Comparison of ENCODE assay signal across 25 cellular contexts in genomic region chr14:33563492-33563891, GRCh38.
DNase-seq lines count a peak whose midpoint lies in the region; ATAC-seq, FAIRE-seq and TF ChIP-seq lines count a peak whose summit lies in the region.
"Had no signal": no experiment of that assay in that cellular context is flagged by ENCODE, and none has a peak within 500 bp of the region (broad histone marks: within the 10 kb centered on the region; RNA-seq: fewer than 3 reads in every experiment).

No MANE protein-coding gene starts in this region.

- H3K9ac ChIP-seq in keratinocyte (ENCODE audit: control insufficient read depth, extremely low read depth, insufficient read depth, low read length), result no peak overlapping the region

- H2AFZ ChIP-seq in keratinocyte (ENCODE audit: control insufficient read depth, low read length), result no peak overlapping the region

- H3K9me3 ChIP-seq in HEK293 (ENCODE audit: control insufficient read depth, insufficient read depth, low read depth, low read length) (no peaks in the 10 kb centered on the region), keratinocyte (ENCODE audit: control insufficient read depth, low read depth, low read length) (no peaks in the 10 kb centered on the region), pancreas (no peaks in the 10 kb centered on the region), gastroesophageal sphincter (no peaks in the 10 kb centered on the region)
- H3K9me3 ChIP-seq: SK-N-SH had no signal

- H3K4me2 ChIP-seq in keratinocyte (ENCODE audit: control insufficient read depth, extremely low read depth, insufficient read depth, low read depth, low read length), result no peak overlapping the region

- H3K36me3 ChIP-seq in HEK293 (ENCODE audit: control insufficient read depth in 2 of 2, insufficient read depth in 1 of 2, low read length in 2 of 2) (no peaks in the 10 kb centered on the region), keratinocyte (ENCODE audit: control insufficient read depth in 2 of 2, extremely low read depth in 1 of 2, insufficient read depth in 2 of 2, low read length in 2 of 2) (no peaks in the 10 kb centered on the region), pancreas (no peaks in the 10 kb centered on the region), gastroesophageal sphincter (no peaks in the 10 kb centered on the region)

- TF ChIP-seq EP300 in gastroesophageal sphincter (IDR thresholded peaks at IDR 0.05), result no peak

- no peaks in the 10 kb centered on the region for H3K79me2 ChIP-seq in keratinocyte (ENCODE audit: control insufficient read depth, insufficient read depth, low read length)

- ATAC-seq in pancreas (no peak), gastroesophageal sphincter (no peak)
- ATAC-seq: HepG2, K562 had no signal

- no peaks in the 10 kb centered on the region for H3K9me1 ChIP-seq in keratinocyte (ENCODE audit: control insufficient read depth, extremely low read depth, insufficient read depth, low read length)

- intact Hi-C loops in pancreas (cut with DNase I), result no loop called here

- TF ChIP-seq POLR2A in gastroesophageal sphincter (IDR thresholded peaks at IDR 0.05), result no peak

- no peaks in the 10 kb centered on the region for H3K27me3 ChIP-seq in keratinocyte (ENCODE audit: control insufficient read depth, extremely low read depth, insufficient read depth, low read length)
- H3K27me3 ChIP-seq in pancreas, result no peaks in the 10 kb centered on the region
- no peaks in the 10 kb centered on the region for H3K27me3 ChIP-seq in gastroesophageal sphincter

- no peak for TF ChIP-seq CTCF in HEK293 (tag by site-specific recombination; IDR thresholded peaks at IDR 0.05)
- no peak for TF ChIP-seq CTCF in keratinocyte (optimal IDR thresholded peaks at IDR 0.05 in 1 of 3, IDR thresholded peaks at IDR 0.05 in 1 of 3, conservative IDR thresholded peaks at IDR 0.05 in 1 of 3; ENCODE audit: extremely low read depth in 1 of 3, insufficient read depth in 2 of 3, low read length in 3 of 3)
- TF ChIP-seq CTCF in pancreas (IDR thresholded peaks at IDR 0.05), result no peak
- TF ChIP-seq CTCF in gastroesophageal sphincter (IDR thresholded peaks at IDR 0.05), result no peak

- DNase-seq in amniotic epithelial cell (ENCODE audit: low read depth) (peak; percentile 49), dermis blood vessel endothelial cell (peak; percentile 13), keratinocyte (ENCODE audit: low read depth, low spot score) (no peak), pancreas (no peak)
- DNase-seq in activated effector memory CD4-positive, alpha-beta T cell treated with anti-CD3 and anti-CD28 coated beads, Interleukin-2, amount 50 U/mL, for 16 hours, result no peak
- no peak for DNase-seq in activated CD4-positive, alpha-beta T cell treated with anti-CD3 and anti-CD28 coated beads, Interleukin-2, amount 50 U/mL, for 48 hours
- DNase-seq: Calu3; CD8-positive, alpha-beta memory T cell; DMS153; GDM1; NCI-H1092 treated with DMSO at 0.1 percent for 48 hours; NCI-H2081; NCI-H2171; NCI-H524 treated with DMSO at 0.1 percent for 48 hours; NCI-H82; OCI-M1; RPMI8226; SIG-M5; SK-N-SH had no signal

- POLR2A ChIA-PET in HEK293 (lab: Yijun Ruan, JAX), result no interaction called here

- H3K4me3 ChIP-seq in HEK293 (ENCODE audit: low read depth, low read length) (no peak overlapping the region), keratinocyte (ENCODE audit: control insufficient read depth in 2 of 3, extremely low read depth in 1 of 3, insufficient read depth in 2 of 3, low read depth in 1 of 3, low read length in 3 of 3) (no peak overlapping the region), pancreas (no peak overlapping the region), gastroesophageal sphincter (no peak overlapping the region)
- H3K4me3 ChIP-seq: K562 had no signal

- CTCF ChIA-PET in HEK293 (lab: Yijun Ruan, JAX), result interaction anchor here (0.7 kb wide), 1 partner anchor 220 kb away, joined by 3 read pairs; no protein-coding TSS in a partner anchor

- no peaks in the 10 kb centered on the region for H4K20me1 ChIP-seq in keratinocyte (ENCODE audit: control insufficient read depth, extremely low read depth, insufficient read depth, low read length)

- WGBS in pancreas, 2 donors, result 75 to 93% methylated on average over 1 of the region's 1 CpG
- 60 to 67% methylated on average over 1 of the region's 1 CpG for WGBS in gastroesophageal sphincter (ENCODE audit: low coverage in 1 of 2), 2 donors

- peaks cover 10% of the 10 kb centered on the region; the same call in 1 of the 2 replicates for H3K4me1 ChIP-seq in HEK293 (ENCODE audit: control insufficient read depth, insufficient read depth, low read length)
- H3K4me1 ChIP-seq in keratinocyte (ENCODE audit: control insufficient read depth, extremely low read depth, insufficient read depth, low read length), result peaks cover 41% of the 10 kb centered on the region
- H3K4me1 ChIP-seq in pancreas, result no peaks in the 10 kb centered on the region
- H3K4me1 ChIP-seq in gastroesophageal sphincter, result no peaks in the 10 kb centered on the region

- dilution Hi-C loops in keratinocyte (cut with MboI; ENCODE audit: extremely low pct_ligation_motif_present, low sequenced_read_pairs), result no loop called here

- H3K27ac ChIP-seq in HEK293 (ENCODE audit: extremely low read depth, low read depth, low read length) (no peak overlapping the region), keratinocyte (ENCODE audit: control insufficient read depth, insufficient read depth, low read length) (no peak overlapping the region), pancreas (no peak overlapping the region), gastroesophageal sphincter (no peak overlapping the region)
- H3K27ac ChIP-seq: C4-2B had no signal

- FAIRE-seq in keratinocyte (lab: Jason Lieb, UNC), result peak; percentile 64
- FAIRE-seq in pancreas (lab: Jason Lieb, UNC), result no peak
- FAIRE-seq: A204.1, HepG2, K562 had no signal

TF ChIP-seq in HEK293, 187 proteins besides CTCF, POLR2A, EP300 and RAD21:
- TF ChIP-seq ZSCAN4 (tag by site-specific recombination; IDR thresholded peaks at IDR 0.05) (peak; percentile 28; the same call in 1 of the 2 replicates), TRIM28 (IDR thresholded peaks at IDR 0.05; ENCODE audit: borderline replicate concordance, low read length) (no peak)

Comparison
In these comparisons a context has a peak if more than half of its experiments do, and no peak if none do; other contexts are left out.
1. DNase-seq: peak in amniotic epithelial cell (single experiment) and dermis blood vessel endothelial cell (single experiment); none in keratinocyte (single experiment), pancreas (0 of 6), activated effector memory CD4-positive, alpha-beta T cell treated with anti-CD3 and anti-CD28 coated beads, Interleukin-2, amount 50 U/mL, for 16 hours (single experiment) and activated CD4-positive, alpha-beta T cell treated with anti-CD3 and anti-CD28 coated beads, Interleukin-2, amount 50 U/mL, for 48 hours (0 of 2).